10 cellular contexts compared by ENCODE assay signal in genomic region chr17:47252766-47253512, GRCh38. TPM values are rescaled to one million over a fixed set of nuclear protein-coding genes. Genes with fewer than 3 reads are reported as not detected.
DNase-seq lines count a peak whose midpoint lies in the region; ATAC-seq and TF ChIP-seq lines count a peak whose summit lies in the region.
"Had no signal": no experiment of that assay in that cellular context is flagged by ENCODE, and none has a peak within 500 bp of the region (broad histone marks: within the 10 kb centered on the region; RNA-seq: fewer than 3 reads in every experiment).

No MANE protein-coding gene starts in this region.

- H3K9me3 Mint-ChIP-seq in chondrocyte (ENCODE audit: low read depth) = no peaks in the 10 kb centered on the region
- H3K9me3 Mint-ChIP-seq in naive B cell = no peaks in the 10 kb centered on the region

- H3K4me1 ChIP-seq in HUES6 (ENCODE audit: control insufficient read depth, insufficient read depth, low read length) = peaks cover 12% of the 10 kb centered on the region

- TF ChIP-seq CTCF in AG10803 (conservative IDR thresholded peaks at IDR 0.05; ENCODE audit: low read length) = 0 out of 2 replicates have a peak, but pooled peaks have one; percentile 1
- no peak for TF ChIP-seq CTCF in chondrocyte (IDR thresholded peaks at IDR 0.05)
- no peak for TF ChIP-seq CTCF in RWPE1 (conservative IDR thresholded peaks at IDR 0.05; ENCODE audit: low read depth)

- H3K27ac ChIP-seq in HUES6 (ENCODE audit: low read depth, low read length) (no peak overlapping the region), RWPE1 (no peak overlapping the region)
- H3K27ac ChIP-seq: pancreas had no signal

- no peak for ATAC-seq in naive B cell (ENCODE audit: low read depth in 2 of 2)

- H3K4me1 Mint-ChIP-seq in chondrocyte (ENCODE audit: low read depth) (peaks cover 20% of the 10 kb centered on the region), naive B cell (peaks cover 18 to 34% (median 32%) of the 10 kb centered on the region in 3 donors)

- H3K4me3 Mint-ChIP-seq in chondrocyte (ENCODE audit: unreplicated experiment) = peak overlapping the region; percentile 54
- H3K4me3 Mint-ChIP-seq in naive B cell = peak overlapping the region; percentile 75 to 98 (median 82)

- no peaks in the 10 kb centered on the region for H3K36me3 Mint-ChIP-seq in chondrocyte (ENCODE audit: low read depth)
- H3K36me3 Mint-ChIP-seq in naive B cell = no peaks in the 10 kb centered on the region

- DNase-seq in AG10803 (ENCODE audit: low read depth) (no peak), chondrocyte (ENCODE audit: low spot score) (no peak), naive B cell (no peak), RWPE1 (ENCODE audit: low spot score) (no peak), dermis blood vessel endothelial cell (no peak), NCI-H1694 treated with DMSO at 0.1 percent for 48 hours (lab: John Stamatoyannopoulos, UW) (no peak)
- DNase-seq in stimulated activated CD4-positive, alpha-beta T cell treated with anti-CD3 and anti-CD28 coated beads, Interleukin-2, amount 100 ng/mL, for 48 hours = no peak

- H3K36me3 ChIP-seq in HUES6 (ENCODE audit: control insufficient read depth, insufficient read depth, low read length) = no peaks in the 10 kb centered on the region
- H3K36me3 ChIP-seq: pancreas had no signal

- H3K9ac ChIP-seq in HUES6 (ENCODE audit: low read length) = no peak overlapping the region

- H3K9me3 ChIP-seq in HUES6 (ENCODE audit: control insufficient read depth, insufficient read depth, low read depth, low read length) = no peaks in the 10 kb centered on the region
- H3K9me3 ChIP-seq: pancreas had no signal

- POLR2A ChIA-PET in RWPE1 (lab: Yijun Ruan, JAX; ENCODE audit: low non-redundant PET) = no interaction called here

- peak overlapping the region; percentile 53 for H3K4me3 ChIP-seq in AG10803 (ENCODE audit: low read length)
- peak overlapping the region; percentile 83 for H3K4me3 ChIP-seq in HUES6 (ENCODE audit: low read depth, low read length)

- CTCF ChIA-PET in RWPE1 (lab: Yijun Ruan, JAX) = interaction anchor here (1.1 kb wide), 2 partner anchors 10 kb away, joined by 3 to 5 read pairs; no protein-coding TSS in a partner anchor

- no peaks in the 10 kb centered on the region for H3K27me3 Mint-ChIP-seq in chondrocyte (ENCODE audit: low read depth)
- peaks cover 5 to 20% (median 15%) of the 10 kb centered on the region in 3 donors for H3K27me3 Mint-ChIP-seq in naive B cell

- no peak overlapping the region for H3K27ac Mint-ChIP-seq in chondrocyte (ENCODE audit: unreplicated experiment)
- H3K27ac Mint-ChIP-seq in naive B cell = peak overlapping the region in 4 of 6 donors; percentile 1 to 76 (median 44)

- peaks cover 57% of the 10 kb centered on the region for H3K27me3 ChIP-seq in HUES6 (ENCODE audit: control insufficient read depth, insufficient read depth, low read length)

RNA-seq across cellular contexts. Expression of gene ITGB3, which starts 0.7 kb away (rescaled TPM):
- total RNA-seq in chondrocyte (0.85 to 11.4 TPM (median 10.5 TPM) in 3 replicates), dermis blood vessel endothelial cell (116 and 150 TPM in 2 replicates)
- 1 to 10 TPM in 5 of 6 donors, not detected in 1; 2.1 to 9.2 (median 5.1) TPM for polyA plus RNA-seq in naive B cell (ENCODE audit: low read depth in 6 of 6)

RNA-seq across cellular contexts. Expression of gene MYL4, which starts 43.8 kb away (rescaled TPM):
- total RNA-seq in chondrocyte (0.51 to 1.9 TPM (median 1.1 TPM) in 3 replicates), dermis blood vessel endothelial cell (0.60 and 1.5 TPM in 2 replicates)
- polyA plus RNA-seq in naive B cell (ENCODE audit: low read depth in 6 of 6) = under 1 TPM in 2 of 6 donors, not detected in 4; 0.53 to 0.55 TPM
- total RNA-seq: HT1080 had no signal
